19 cellular contexts compared by ENCODE assay signal in genomic region chr1:32341186-32341757, GRCh38. TPM values are rescaled to one million over a fixed set of nuclear protein-coding genes. Genes with fewer than 3 reads are reported as not detected.
DNase-seq lines count a peak whose midpoint lies in the region; ATAC-seq and TF ChIP-seq lines count a peak whose summit lies in the region.
"Had no signal": no experiment of that assay in that cellular context is flagged by ENCODE, and none has a peak within 500 bp of the region (broad histone marks: within the 10 kb centered on the region; RNA-seq: fewer than 3 reads in every experiment).

No MANE protein-coding gene starts in this region.

- H3K4me1 ChIP-seq in spleen = peaks cover 24 to 81% (median 59%) of the 10 kb centered on the region in 6 donors

- no peak overlapping the region for H3K4me3 ChIP-seq in spleen
- H3K4me3 ChIP-seq: BLaER1, skin epidermis, vagina had no signal

- 92 to 97% (median 96%) methylated on average over 11 of the region's 11 CpGs for WGBS in spleen, 5 donors

- intact Hi-C loops in spleen (cut with DNase I; ENCODE audit: low total_unique reads) = no loop called here

- DNase-seq in globus pallidus (ENCODE audit: low spot score) (peak; percentile 52), spleen (peak; percentile 38), NCI-H187 treated with DMSO at 0.1 percent for 48 hours (lab: John Stamatoyannopoulos, UW) (no peak), omental fat pad (ENCODE audit: low spot score) (no peak)
- DNase-seq: activated CD4-positive, alpha-beta T cell treated with anti-CD3 and anti-CD28 coated beads, Interleukin-2, amount 10 ng/mL, durations not matched to agents 7 days and 5 days; activated naive CD4-positive, alpha-beta T cell treated with anti-CD3 and anti-CD28 coated beads, Interleukin-2, amount 50 U/mL, for 16 hours; central memory CD4-positive, alpha-beta T cell; DMS79 treated with DMSO at 0.1 percent for 48 hours; glutamatergic neuron; H9; NCI-H1436 treated with DMSO at 0.1 percent for 48 hours; NCI-H446 treated with DMSO at 0.1 percent for 48 hours; stimulated activated CD4-positive, alpha-beta T cell treated with anti-CD3 and anti-CD28 coated beads, Interleukin-1b, Interleukin-23, amount 100 ng/mL, for 48 hours had no signal

- H3K27ac ChIP-seq in angular gyrus (ENCODE audit: low read depth, low read length) = peak overlapping the region; percentile 83
- no peak overlapping the region for H3K27ac ChIP-seq in spleen
- H3K27ac ChIP-seq: BLaER1, vagina had no signal

- no peaks in the 10 kb centered on the region for H3K27me3 ChIP-seq in spleen (replicated peaks in 1 of 7)
- H3K27me3 ChIP-seq: BLaER1, vagina had no signal

- no peak for TF ChIP-seq POLR2A in spleen (IDR thresholded peaks at IDR 0.05)

- TF ChIP-seq CTCF in spleen (IDR thresholded peaks at IDR 0.05 in 8 of 11, conservative IDR thresholded peaks at IDR 0.05 in 3 of 11) (no peak), omental fat pad (IDR thresholded peaks at IDR 0.05) (no peak)

- ATAC-seq in GM19455 (IDR thresholded peaks at IDR 0.05; ENCODE audit: unreplicated experiment) = no peak
- ATAC-seq in omental fat pad (ENCODE audit: low FRiP score) = no peak

- H3K36me3 ChIP-seq in spleen = no peaks in the 10 kb centered on the region
- H3K36me3 ChIP-seq: BLaER1, vagina had no signal

- H3K9me3 ChIP-seq in spleen = no peaks in the 10 kb centered on the region
- H3K9me3 ChIP-seq: BLaER1, vagina had no signal

RNA-seq across cellular contexts. Expression of gene MARCKSL1, which starts 5.2 kb away (rescaled TPM):
- total RNA-seq in spleen = 10 to 100 TPM; 25.7 to 73.8 (median 60.0) TPM
- 100 to 1,000 TPM in 1 of 3 donors, 10 to 100 TPM in 2; 73.5 to 120 (median 88.8) TPM for polyA plus RNA-seq in spleen
- 10 to 100 TPM; 29.5 to 61.0 (median 42.7) TPM for total RNA-seq in omental fat pad

RNA-seq across cellular contexts. Expression of gene FAM229A, which starts 21.0 kb away (rescaled TPM):
- 10 to 100 TPM; 10.5 to 23.5 (median 13.8) TPM for total RNA-seq in spleen
- 10 to 100 TPM; 10.8 to 27.6 (median 26.5) TPM for polyA plus RNA-seq in spleen
- 10 to 100 TPM in 1 of 4 donors, 1 to 10 TPM in 3; 2.5 to 13.4 (median 5.4) TPM for total RNA-seq in omental fat pad

RNA-seq across cellular contexts. Expression of gene TSSK3, which starts 21.1 kb away (rescaled TPM):
- 1 to 10 TPM in 6 of 7 donors, under 1 TPM in 1; 0.60 to 6.6 (median 3.9) TPM for total RNA-seq in spleen
- 1 to 10 TPM in 1 of 3 donors, under 1 TPM in 2; 0.15 to 2.9 (median 0.27) TPM for polyA plus RNA-seq in spleen
- total RNA-seq in omental fat pad = under 1 TPM in 1 of 4 donors, not detected in 3; 0.48 TPM
- total RNA-seq: kidney epithelial cell, vagina had no signal

RNA-seq across cellular contexts. Expression of gene HDAC1, which starts 49.4 kb away (rescaled TPM):
- 100 to 1,000 TPM in 4 of 7 donors, 10 to 100 TPM in 3; 83.0 to 116 (median 103) TPM for total RNA-seq in spleen
- 100 to 1,000 TPM in 1 of 3 donors, 10 to 100 TPM in 2; 91.0 to 108 (median 92.6) TPM for polyA plus RNA-seq in spleen
- 10 to 100 TPM; 32.3 to 52.6 (median 39.5) TPM for total RNA-seq in omental fat pad

RNA-seq across cellular contexts. Expression of gene BSDC1, which starts 53.0 kb away (rescaled TPM):
- total RNA-seq in spleen = 10 to 100 TPM; 65.3 to 95.8 (median 77.0) TPM
- polyA plus RNA-seq in spleen = 10 to 100 TPM; 18.4 to 39.5 (median 20.1) TPM
- total RNA-seq in omental fat pad = 10 to 100 TPM; 51.9 to 73.1 (median 69.5) TPM

Comparison
In these comparisons a context has a peak if more than half of its experiments do, and no peak if none do; other contexts are left out.
1. DNase-seq: peak in globus pallidus (single experiment) and spleen (single experiment); none in NCI-H187 treated with DMSO at 0.1 percent for 48 hours (single experiment) and omental fat pad (single experiment).